ENCODE assay signal across 1 cellular context in the genomic region with DNA sequence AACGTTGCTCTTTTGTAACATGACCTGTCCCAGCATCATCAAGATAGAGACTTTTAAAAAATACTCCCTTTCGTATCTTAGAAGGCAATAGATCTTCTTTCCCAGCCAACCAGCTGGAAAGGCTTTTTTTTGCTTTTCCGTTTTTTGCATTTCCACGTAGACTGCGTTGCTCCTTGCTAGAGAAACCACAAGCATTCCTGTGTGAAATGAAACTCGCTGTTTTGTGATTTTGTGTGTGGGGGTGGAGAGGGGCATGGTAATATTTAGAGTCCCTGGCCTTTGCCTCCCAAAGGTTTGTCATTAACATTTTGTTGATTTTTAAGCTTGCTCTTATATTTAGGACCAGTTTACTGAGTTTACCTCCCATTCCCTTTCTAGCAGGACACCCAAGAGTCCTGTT.
TF ChIP-seq lines count a peak whose summit lies in the region.

No MANE protein-coding gene starts in this region.

TF ChIP-seq in WTC11, 78 proteins besides CTCF, POLR2A, EP300 and RAD21 (continued from another document):
- TF ChIP-seq, protein P1, sequence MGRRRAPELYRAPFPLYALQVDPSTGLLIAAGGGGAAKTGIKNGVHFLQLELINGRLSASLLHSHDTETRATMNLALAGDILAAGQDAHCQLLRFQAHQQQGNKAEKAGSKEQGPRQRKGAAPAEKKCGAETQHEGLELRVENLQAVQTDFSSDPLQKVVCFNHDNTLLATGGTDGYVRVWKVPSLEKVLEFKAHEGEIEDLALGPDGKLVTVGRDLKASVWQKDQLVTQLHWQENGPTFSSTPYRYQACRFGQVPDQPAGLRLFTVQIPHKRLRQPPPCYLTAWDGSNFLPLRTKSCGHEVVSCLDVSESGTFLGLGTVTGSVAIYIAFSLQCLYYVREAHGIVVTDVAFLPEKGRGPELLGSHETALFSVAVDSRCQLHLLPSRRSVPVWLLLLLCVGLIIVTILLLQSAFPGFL (CRISPR knock-in tag; IDR thresholded peaks at IDR 0.05; ENCODE audit: borderline replicate concordance), result no peak
- TF ChIP-seq, protein P2, sequence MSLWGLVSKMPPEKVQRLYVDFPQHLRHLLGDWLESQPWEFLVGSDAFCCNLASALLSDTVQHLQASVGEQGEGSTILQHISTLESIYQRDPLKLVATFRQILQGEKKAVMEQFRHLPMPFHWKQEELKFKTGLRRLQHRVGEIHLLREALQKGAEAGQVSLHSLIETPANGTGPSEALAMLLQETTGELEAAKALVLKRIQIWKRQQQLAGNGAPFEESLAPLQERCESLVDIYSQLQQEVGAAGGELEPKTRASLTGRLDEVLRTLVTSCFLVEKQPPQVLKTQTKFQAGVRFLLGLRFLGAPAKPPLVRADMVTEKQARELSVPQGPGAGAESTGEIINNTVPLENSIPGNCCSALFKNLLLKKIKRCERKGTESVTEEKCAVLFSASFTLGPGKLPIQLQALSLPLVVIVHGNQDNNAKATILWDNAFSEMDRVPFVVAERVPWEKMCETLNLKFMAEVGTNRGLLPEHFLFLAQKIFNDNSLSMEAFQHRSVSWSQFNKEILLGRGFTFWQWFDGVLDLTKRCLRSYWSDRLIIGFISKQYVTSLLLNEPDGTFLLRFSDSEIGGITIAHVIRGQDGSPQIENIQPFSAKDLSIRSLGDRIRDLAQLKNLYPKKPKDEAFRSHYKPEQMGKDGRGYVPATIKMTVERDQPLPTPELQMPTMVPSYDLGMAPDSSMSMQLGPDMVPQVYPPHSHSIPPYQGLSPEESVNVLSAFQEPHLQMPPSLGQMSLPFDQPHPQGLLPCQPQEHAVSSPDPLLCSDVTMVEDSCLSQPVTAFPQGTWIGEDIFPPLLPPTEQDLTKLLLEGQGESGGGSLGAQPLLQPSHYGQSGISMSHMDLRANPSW (CRISPR knock-in tag; conservative IDR thresholded peaks at IDR 0.05; ENCODE audit: low read depth), result no peak
- TF ChIP-seq NFATC4 (CRISPR knock-in tag; IDR thresholded peaks at IDR 0.05), result no peak
- no peak for TF ChIP-seq ZBTB21 (CRISPR knock-in tag; IDR thresholded peaks at IDR 0.05; ENCODE audit: borderline replicate concordance)
- TF ChIP-seq ZNF263 (CRISPR knock-in tag; IDR thresholded peaks at IDR 0.05; ENCODE audit: low read depth), result no peak
